In the genomic region with DNA sequence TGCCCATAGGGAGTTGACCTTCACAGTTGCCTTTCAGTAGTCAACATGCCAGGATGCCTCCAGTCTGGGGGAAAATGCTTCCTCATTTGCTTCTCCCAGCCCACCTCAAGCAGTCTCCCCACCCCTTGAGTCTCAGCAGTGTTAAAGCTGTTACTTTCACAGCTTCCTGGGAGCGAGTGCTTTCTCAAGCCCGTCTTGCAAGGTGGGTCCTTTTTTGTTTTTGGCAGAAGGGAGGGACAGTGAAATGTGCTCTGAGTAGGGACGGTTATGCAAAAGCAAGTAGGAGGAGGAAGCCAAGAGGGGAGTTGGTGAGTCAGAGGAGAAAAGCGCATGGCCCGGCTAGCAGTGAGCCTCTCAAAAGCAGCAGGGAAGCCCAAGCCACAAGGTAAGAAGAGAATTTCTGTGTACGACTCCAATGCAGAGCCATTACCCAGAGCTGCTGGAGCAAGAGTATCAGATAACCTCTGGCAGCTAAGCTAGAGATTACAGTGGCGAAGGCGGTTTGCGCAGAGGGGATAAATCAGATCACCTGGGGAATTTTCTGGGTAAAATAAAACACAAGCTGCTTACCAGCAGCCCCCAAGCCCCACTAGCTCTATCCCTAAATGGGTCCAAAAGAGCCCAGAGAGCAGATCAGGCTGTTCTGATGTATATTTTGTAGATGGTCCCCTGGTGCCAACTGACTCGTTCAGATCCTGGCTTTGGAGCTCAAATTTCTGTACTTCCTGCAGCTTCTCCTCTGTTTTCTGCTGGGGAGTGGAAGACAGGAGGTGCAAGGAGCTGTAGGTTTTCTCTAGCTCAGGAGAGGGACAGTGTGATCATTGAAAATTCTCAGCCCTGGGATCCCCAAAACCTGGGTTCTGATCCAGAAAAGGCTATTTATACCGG, we compare ENCODE assay signal across 9 cellular contexts. TPM values are rescaled to one million over a fixed set of nuclear protein-coding genes. Genes with fewer than 3 reads are reported as not detected.
DNase-seq lines count a peak whose midpoint lies in the region; ATAC-seq and TF ChIP-seq lines count a peak whose summit lies in the region.
"Had no signal": no experiment of that assay in that cellular context is flagged by ENCODE, and none has a peak within 500 bp of the region (broad histone marks: within the 10 kb centered on the region; RNA-seq: fewer than 3 reads in every experiment).

Gene CHST4, plus strand, starts transcription at position 316 of the 888 bp plus-strand sequence. CDS start 10,252 bp downstream, outside the sequence.

- H3K4me3 Mint-ChIP-seq in type B pancreatic cell, result peak within 1 kb of the TSS; percentile 76

- no peaks in the 10 kb centered on the region for H3K36me3 Mint-ChIP-seq in type B pancreatic cell

- DNase-seq in activated CD4-positive, alpha-beta T cell treated with anti-CD3 and anti-CD28 coated beads for 48 hours, result peak; percentile 18
- no peak for DNase-seq in activated CD4-positive, alpha-beta T cell treated with anti-CD3 and anti-CD28 coated beads for 4 hours
- DNase-seq in NOMO-1 (lab: John Stamatoyannopoulos, UW; ENCODE audit: unreplicated experiment in 2 of 2) (peak; percentile 59 to 78), fibroblast of the conjunctiva (ENCODE audit: low read depth) (peak; percentile 3), type B pancreatic cell (ENCODE audit: extremely low spot score, unreplicated experiment) (no peak), NCI-H774 (lab: John Stamatoyannopoulos, UW) (no peak), posterior vena cava (ENCODE audit: low spot score) (no peak)

- intact Hi-C loops in posterior vena cava (cut with DNase I), result no loop called here

- ATAC-seq in GM21737 (IDR thresholded peaks at IDR 0.05; ENCODE audit: unreplicated experiment), result no peak

- H3K4me1 Mint-ChIP-seq in type B pancreatic cell (ENCODE audit: unreplicated experiment), result peaks cover 21% of the 10 kb centered on the region

- peaks cover 43% of the 10 kb centered on the region for H3K27me3 Mint-ChIP-seq in type B pancreatic cell

- H3K9me3 Mint-ChIP-seq in type B pancreatic cell, result no peaks in the 10 kb centered on the region

- H3K27ac Mint-ChIP-seq in type B pancreatic cell, result peak within 1 kb of the TSS; percentile 76

- no peak for TF ChIP-seq CTCF in type B pancreatic cell (conservative IDR thresholded peaks at IDR 0.05)

RNA-seq across cellular contexts. Expression of gene CHST4, which starts in this region (rescaled TPM):
- total RNA-seq in type B pancreatic cell (ENCODE audit: low replicate concordance) (0.33 TPM in 1 of 2 replicates, not detected in the other), posterior vena cava (not detected)
- total RNA-seq: pulmonary artery endothelial cell had no signal

Comparison
In these comparisons a context has a peak if more than half of its experiments do, and no peak if none do; other contexts are left out.
1. DNase-seq: peak in activated CD4-positive, alpha-beta T cell treated with anti-CD3 and anti-CD28 coated beads for 48 hours (single experiment), NOMO-1 (2 of 2) and fibroblast of the conjunctiva (single experiment); none in activated CD4-positive, alpha-beta T cell treated with anti-CD3 and anti-CD28 coated beads for 4 hours (0 of 2), type B pancreatic cell (single experiment), NCI-H774 (single experiment) and posterior vena cava (single experiment).